In genomic region chr2:196170681-196171247, GRCh38 we compare ENCODE assay signal across 1 cellular context.
TF ChIP-seq lines count a peak whose summit lies in the region.

No MANE protein-coding gene starts in this region.

TF ChIP-seq in SK-N-SH treated with all-trans-retinoic acid at 6 μM for 48 hours, 23 proteins besides CTCF, POLR2A, EP300 and RAD21 (continued from another document):
- TF ChIP-seq CREB5 (CRISPR knock-in tag; IDR thresholded peaks at IDR 0.05; ENCODE audit: low read depth): no peak
- TF ChIP-seq, protein P1, sequence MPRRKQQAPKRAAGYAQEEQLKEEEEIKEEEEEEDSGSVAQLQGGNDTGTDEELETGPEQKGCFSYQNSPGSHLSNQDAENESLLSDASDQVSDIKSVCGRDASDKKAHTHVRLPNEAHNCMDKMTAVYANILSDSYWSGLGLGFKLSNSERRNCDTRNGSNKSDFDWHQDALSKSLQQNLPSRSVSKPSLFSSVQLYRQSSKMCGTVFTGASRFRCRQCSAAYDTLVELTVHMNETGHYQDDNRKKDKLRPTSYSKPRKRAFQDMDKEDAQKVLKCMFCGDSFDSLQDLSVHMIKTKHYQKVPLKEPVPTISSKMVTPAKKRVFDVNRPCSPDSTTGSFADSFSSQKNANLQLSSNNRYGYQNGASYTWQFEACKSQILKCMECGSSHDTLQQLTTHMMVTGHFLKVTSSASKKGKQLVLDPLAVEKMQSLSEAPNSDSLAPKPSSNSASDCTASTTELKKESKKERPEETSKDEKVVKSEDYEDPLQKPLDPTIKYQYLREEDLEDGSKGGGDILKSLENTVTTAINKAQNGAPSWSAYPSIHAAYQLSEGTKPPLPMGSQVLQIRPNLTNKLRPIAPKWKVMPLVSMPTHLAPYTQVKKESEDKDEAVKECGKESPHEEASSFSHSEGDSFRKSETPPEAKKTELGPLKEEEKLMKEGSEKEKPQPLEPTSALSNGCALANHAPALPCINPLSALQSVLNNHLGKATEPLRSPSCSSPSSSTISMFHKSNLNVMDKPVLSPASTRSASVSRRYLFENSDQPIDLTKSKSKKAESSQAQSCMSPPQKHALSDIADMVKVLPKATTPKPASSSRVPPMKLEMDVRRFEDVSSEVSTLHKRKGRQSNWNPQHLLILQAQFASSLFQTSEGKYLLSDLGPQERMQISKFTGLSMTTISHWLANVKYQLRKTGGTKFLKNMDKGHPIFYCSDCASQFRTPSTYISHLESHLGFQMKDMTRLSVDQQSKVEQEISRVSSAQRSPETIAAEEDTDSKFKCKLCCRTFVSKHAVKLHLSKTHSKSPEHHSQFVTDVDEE (CRISPR knock-in tag; IDR thresholded peaks at IDR 0.05): no peak
- TF ChIP-seq, protein P2, sequence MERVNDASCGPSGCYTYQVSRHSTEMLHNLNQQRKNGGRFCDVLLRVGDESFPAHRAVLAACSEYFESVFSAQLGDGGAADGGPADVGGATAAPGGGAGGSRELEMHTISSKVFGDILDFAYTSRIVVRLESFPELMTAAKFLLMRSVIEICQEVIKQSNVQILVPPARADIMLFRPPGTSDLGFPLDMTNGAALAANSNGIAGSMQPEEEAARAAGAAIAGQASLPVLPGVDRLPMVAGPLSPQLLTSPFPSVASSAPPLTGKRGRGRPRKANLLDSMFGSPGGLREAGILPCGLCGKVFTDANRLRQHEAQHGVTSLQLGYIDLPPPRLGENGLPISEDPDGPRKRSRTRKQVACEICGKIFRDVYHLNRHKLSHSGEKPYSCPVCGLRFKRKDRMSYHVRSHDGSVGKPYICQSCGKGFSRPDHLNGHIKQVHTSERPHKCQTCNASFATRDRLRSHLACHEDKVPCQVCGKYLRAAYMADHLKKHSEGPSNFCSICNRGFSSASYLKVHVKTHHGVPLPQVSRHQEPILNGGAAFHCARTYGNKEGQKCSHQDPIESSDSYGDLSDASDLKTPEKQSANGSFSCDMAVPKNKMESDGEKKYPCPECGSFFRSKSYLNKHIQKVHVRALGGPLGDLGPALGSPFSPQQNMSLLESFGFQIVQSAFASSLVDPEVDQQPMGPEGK (CRISPR knock-in tag; IDR thresholded peaks at IDR 0.05; ENCODE audit: borderline replicate concordance): no peak
